Comparison of ENCODE assay signal across 12 cellular contexts in the genomic region with DNA sequence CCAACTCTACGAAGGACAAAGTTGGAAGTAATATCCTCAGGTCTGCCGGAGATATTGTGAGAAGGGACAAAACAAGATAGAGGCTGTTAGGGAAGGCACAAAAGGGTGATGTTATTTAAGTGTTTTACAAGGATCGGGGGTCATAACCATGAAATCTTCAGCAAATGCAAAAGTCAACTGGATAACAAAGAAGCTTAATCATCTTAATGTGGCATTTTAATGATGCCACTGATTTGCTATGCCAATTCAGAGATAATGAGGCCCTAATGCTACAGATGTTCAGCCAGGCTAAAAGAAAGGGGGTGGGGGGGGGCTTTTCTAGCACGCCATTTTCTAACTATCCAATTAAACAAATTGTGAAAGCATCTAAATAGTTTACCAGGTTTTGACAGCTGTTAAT.
A peak's percentile ranks its signal among the peaks of the same experiment; 100 is the strongest.
DNase-seq lines count a peak whose midpoint lies in the region; ATAC-seq and TF ChIP-seq lines count a peak whose summit lies in the region.
"Had no signal": no experiment of that assay in that cellular context is flagged by ENCODE, and none has a peak within 500 bp of the region (broad histone marks: within the 10 kb centered on the region; RNA-seq: fewer than 3 reads in every experiment).

No MANE protein-coding gene starts in this region.

- CTCF ChIA-PET in activated CD4-positive, alpha-beta T cell treated with anti-CD3 and anti-CD28 coated beads for 36 hours (lab: Charles Lee), result interaction anchor here (0.8 to 1.3 kb wide), 5 partner anchors 8 to 63 kb away, joined by 3 to 7 read pairs (median 3); a partner anchor contains a TSS
- CTCF ChIA-PET in activated B cell treated with CpG ODN at 0.5 μM for 24 hours (lab: Charles Lee), result no interaction called here

- H3K36me3 Mint-ChIP-seq in activated CD4-positive, alpha-beta T cell treated with anti-CD3 and anti-CD28 coated beads for 36 hours (ENCODE audit: low read depth), result peaks cover 26% of the 10 kb centered on the region
- H3K36me3 Mint-ChIP-seq in IgD-negative memory B cell (peaks cover 5% of the 10 kb centered on the region), activated B cell treated with CpG ODN at 0.5 μM for 24 hours (ENCODE audit: low read depth) (peaks cover 64% of the 10 kb centered on the region)
- H3K36me3 Mint-ChIP-seq in naive thymus-derived CD8-positive, alpha-beta T cell, result peaks cover 0 to 34% (median 13%) of the 10 kb centered on the region in 3 donors

- no peak overlapping the region for H3K27ac ChIP-seq in psoas muscle
- H3K27ac ChIP-seq: gastrocnemius medialis had no signal

- POLR2A ChIA-PET in activated CD4-positive, alpha-beta T cell treated with anti-CD3 and anti-CD28 coated beads for 36 hours (lab: Charles Lee), result interaction anchor here (0.6 kb wide), 1 partner anchor 44 kb away, joined by 3 read pairs; no protein-coding TSS in a partner anchor
- POLR2A ChIA-PET in activated B cell treated with CpG ODN at 0.5 μM for 24 hours (lab: Charles Lee), result interaction anchor here (1.0 to 1.7 kb wide), 3 partner anchors 8 to 113 kb away, joined by 5 to 12 read pairs (median 5); a partner anchor contains a TSS
- POLR2A ChIA-PET in naive thymus-derived CD8-positive, alpha-beta T cell (lab: Charles Lee), result interaction anchor here (0.5 to 3.6 kb wide), 10 partner anchors 12 to 373 kb away, joined by 3 to 31 read pairs (median 4); no protein-coding TSS in a partner anchor

- no peak for DNase-seq in activated CD4-positive, alpha-beta T cell treated with anti-CD3 and anti-CD28 coated beads for 36 hours
- no peak for DNase-seq in activated CD4-positive, alpha-beta T cell treated with anti-CD3 and anti-CD28 coated beads, Interleukin-2, amount 50 U/mL, for 1 hour
- DNase-seq in activated B cell treated with CpG ODN at 0.5 μM for 24 hours (no peak), NCI-H524 treated with DMSO at 0.1 percent for 48 hours (lab: John Stamatoyannopoulos, UW) (no peak), psoas muscle (no peak)
- no peak for DNase-seq in naive thymus-derived CD8-positive, alpha-beta T cell
- DNase-seq: gastrocnemius medialis, NCI-H1694 had no signal

- TF ChIP-seq CTCF in activated B cell treated with CpG ODN at 0.5 μM for 24 hours (IDR thresholded peaks at IDR 0.05) (no peak), psoas muscle (IDR thresholded peaks at IDR 0.05) (no peak)

- H3K36me3 ChIP-seq in psoas muscle (ENCODE audit: insufficient read depth in 1 of 2, low read depth in 1 of 2), result no peaks in the 10 kb centered on the region
- H3K36me3 ChIP-seq: gastrocnemius medialis, HAP-1 had no signal

- intact Hi-C loops in activated CD4-positive, alpha-beta T cell treated with anti-CD3 and anti-CD28 coated beads for 36 hours (cut with DNase I, micrococcal nuclease), result no loop called here
- intact Hi-C loops in activated B cell treated with CpG ODN at 0.5 μM for 24 hours (cut with micrococcal nuclease), result no loop called here
- intact Hi-C loops in psoas muscle (cut with DNase I), result no loop called here

- ATAC-seq in activated CD4-positive, alpha-beta T cell treated with anti-CD3 and anti-CD28 coated beads for 36 hours, result no peak
- no peak for ATAC-seq in activated B cell treated with CpG ODN at 0.5 μM for 24 hours (ENCODE audit: low read depth)
- ATAC-seq in naive thymus-derived CD8-positive, alpha-beta T cell, result no peak
- no peak for ATAC-seq in HG03457 (IDR thresholded peaks at IDR 0.05; ENCODE audit: unreplicated experiment)
- ATAC-seq in psoas muscle, result no peak
- ATAC-seq: gastrocnemius medialis had no signal

- 50 to 52% (median 51%) methylated on average over 4 of the region's 4 CpGs for WGBS in psoas muscle, 3 donors

- peak overlapping the region; percentile 12 for H3K4me3 Mint-ChIP-seq in activated CD4-positive, alpha-beta T cell treated with anti-CD3 and anti-CD28 coated beads for 36 hours
- H3K4me3 Mint-ChIP-seq in IgD-negative memory B cell (peak overlapping the region in 3 of 4 donors; percentile 32 to 82 (median 55)), activated B cell treated with CpG ODN at 0.5 μM for 24 hours (peak overlapping the region; percentile 29)
- peak overlapping the region in 9 of 10 donors; percentile 4 to 77 (median 72) for H3K4me3 Mint-ChIP-seq in naive thymus-derived CD8-positive, alpha-beta T cell

- H3K9me3 Mint-ChIP-seq in activated CD4-positive, alpha-beta T cell treated with anti-CD3 and anti-CD28 coated beads for 36 hours (ENCODE audit: low read depth), result no peaks in the 10 kb centered on the region
- H3K9me3 Mint-ChIP-seq in IgD-negative memory B cell (no peaks in the 10 kb centered on the region), activated B cell treated with CpG ODN at 0.5 μM for 24 hours (no peaks in the 10 kb centered on the region)
- H3K9me3 Mint-ChIP-seq in naive thymus-derived CD8-positive, alpha-beta T cell, result peaks cover 0 to 4% (median 0%) of the 10 kb centered on the region in 9 donors

- peaks cover 57% of the 10 kb centered on the region for H3K4me1 Mint-ChIP-seq in activated CD4-positive, alpha-beta T cell treated with anti-CD3 and anti-CD28 coated beads for 36 hours
- H3K4me1 Mint-ChIP-seq in IgD-negative memory B cell (peaks cover 56 to 64% (median 60%) of the 10 kb centered on the region in 3 donors), activated B cell treated with CpG ODN at 0.5 μM for 24 hours (peaks cover 77% of the 10 kb centered on the region)
- H3K4me1 Mint-ChIP-seq in naive thymus-derived CD8-positive, alpha-beta T cell, result peaks cover 39 to 80% (median 70%) of the 10 kb centered on the region in 4 donors

- H3K27me3 Mint-ChIP-seq in activated CD4-positive, alpha-beta T cell treated with anti-CD3 and anti-CD28 coated beads for 36 hours, result no peaks in the 10 kb centered on the region
- H3K27me3 Mint-ChIP-seq in IgD-negative memory B cell (no peaks in the 10 kb centered on the region), activated B cell treated with CpG ODN at 0.5 μM for 24 hours (no peaks in the 10 kb centered on the region)
- no peaks in the 10 kb centered on the region for H3K27me3 Mint-ChIP-seq in naive thymus-derived CD8-positive, alpha-beta T cell

- no peak overlapping the region for H3K4me3 ChIP-seq in psoas muscle
- H3K4me3 ChIP-seq: gastrocnemius medialis, HAP-1 had no signal

- H3K4me1 ChIP-seq in psoas muscle, result no peaks in the 10 kb centered on the region
- H3K4me1 ChIP-seq: gastrocnemius medialis had no signal

- no peaks in the 10 kb centered on the region for H3K27me3 ChIP-seq in psoas muscle (ENCODE audit: insufficient read depth in 3 of 3, low read length in 2 of 3)
- H3K27me3 ChIP-seq: gastrocnemius medialis had no signal

- H3K9me3 ChIP-seq in psoas muscle, result no peaks in the 10 kb centered on the region
- H3K9me3 ChIP-seq: gastrocnemius medialis, HAP-1 had no signal

- peak overlapping the region; percentile 83 for H3K27ac Mint-ChIP-seq in activated CD4-positive, alpha-beta T cell treated with anti-CD3 and anti-CD28 coated beads for 36 hours
- peak overlapping the region; percentile 58 to 95 (median 94) for H3K27ac Mint-ChIP-seq in IgD-negative memory B cell
- H3K27ac Mint-ChIP-seq in activated B cell treated with CpG ODN at 0.5 μM for 24 hours, result peak overlapping the region; percentile 84
- H3K27ac Mint-ChIP-seq in naive thymus-derived CD8-positive, alpha-beta T cell, result peak overlapping the region; percentile 92 to 99 (median 94)
- H3K27ac Mint-ChIP-seq: progenitor cell of endocrine pancreas had no signal

Comparison
In these comparisons a context has a peak if more than half of its experiments do, and no peak if none do; other contexts are left out.
1. H3K4me3 Mint-ChIP-seq: peak in every context shown above with its lines; median percentile 72 in naive thymus-derived CD8-positive, alpha-beta T cell; 55 in IgD-negative memory B cell; 29 in activated B cell treated with CpG ODN at 0.5 μM for 24 hours; 12 in activated CD4-positive, alpha-beta T cell treated with anti-CD3 and anti-CD28 coated beads for 36 hours.